ENCODE assay signal across 1 cellular context in genomic region chr10:35643151-35643975, GRCh38.
A peak's percentile ranks its signal among the peaks of the same experiment; 100 is the strongest.
TF ChIP-seq lines count a peak whose summit lies in the region.

No MANE protein-coding gene starts in this region.

TF ChIP-seq in K562, 482 proteins besides CTCF, POLR2A, EP300 and RAD21 (continued from another document and continues in another):
- TF ChIP-seq E2F8 (IDR thresholded peaks at IDR 0.05; ENCODE audit: low read depth, partially characterized antibody) (no peak), TFE3 (CRISPR knock-in tag; IDR thresholded peaks at IDR 0.05) (no peak), HDAC6 (IDR thresholded peaks at IDR 0.05; ENCODE audit: low read depth, low read length) (no peak), UBTF (IDR thresholded peaks at IDR 0.05; ENCODE audit: borderline replicate concordance in 1 of 2, low read depth in 2 of 2, low read length in 2 of 2) (no peak), HDGF (IDR thresholded peaks at IDR 0.05) (no peak), FOXK1 (CRISPR knock-in tag; IDR thresholded peaks at IDR 0.05; ENCODE audit: borderline replicate concordance) (no peak), ADNP (tag; IDR thresholded peaks at IDR 0.05) (no peak), SETDB1 (IDR thresholded peaks at IDR 0.05; ENCODE audit: low read length) (no peak), MAX (CRISPR knock-in tag; IDR thresholded peaks at IDR 0.05) (peak; percentile 59), ZNF511 (CRISPR knock-in tag; IDR thresholded peaks at IDR 0.05) (no peak), GMEB1 (CRISPR knock-in tag; IDR thresholded peaks at IDR 0.05) (no peak), NUFIP1 (IDR thresholded peaks at IDR 0.05; ENCODE audit: partially characterized antibody) (no peak), PRMT5 (CRISPR knock-in tag; IDR thresholded peaks at IDR 0.05) (no peak), ATF1 (CRISPR knock-in tag; IDR thresholded peaks at IDR 0.05) (0 out of 2 replicates have a peak, but pooled peaks have one; percentile 21), ATF1 (tag; IDR thresholded peaks at IDR 0.05) (no peak), CCNT2 (IDR thresholded peaks at IDR 0.05; ENCODE audit: borderline replicate concordance, extremely low read depth, insufficient read length, low read depth, low read length) (no peak), ZNF583 (CRISPR knock-in tag; IDR thresholded peaks at IDR 0.05) (no peak), FOXM1 (IDR thresholded peaks at IDR 0.05; ENCODE audit: low read depth) (no peak), FOXM1 (CRISPR knock-in tag; IDR thresholded peaks at IDR 0.05; ENCODE audit: low read depth) (no peak), HOMEZ (CRISPR knock-in tag; IDR thresholded peaks at IDR 0.05) (no peak), IRF1 (CRISPR knock-in tag; IDR thresholded peaks at IDR 0.05; ENCODE audit: borderline replicate concordance) (no peak), ZNF407 (IDR thresholded peaks at IDR 0.05; ENCODE audit: low read depth) (no peak), ARID4B (CRISPR knock-in tag; IDR thresholded peaks at IDR 0.05) (no peak), CEBPG (CRISPR knock-in tag; IDR thresholded peaks at IDR 0.05) (no peak), CEBPG (tag; conservative IDR thresholded peaks at IDR 0.05 in 1 of 2, IDR thresholded peaks at IDR 0.05 in 1 of 2) (no peak), NCOA6 (IDR thresholded peaks at IDR 0.05) (no peak), STAT5A (IDR thresholded peaks at IDR 0.05; ENCODE audit: borderline replicate concordance, low read length) (no peak), RBM15 (IDR thresholded peaks at IDR 0.05; ENCODE audit: insufficient read depth, low read length) (no peak)
